Comparison of ENCODE assay signal across 9 cellular contexts in genomic region chr19:3547301-3547731, GRCh38. TPM values are rescaled to one million over a fixed set of nuclear protein-coding genes. Genes with fewer than 3 reads are reported as not detected.
DNase-seq lines count a peak whose midpoint lies in the region; ATAC-seq and TF ChIP-seq lines count a peak whose summit lies in the region.
"Had no signal": no experiment of that assay in that cellular context is flagged by ENCODE, and none has a peak within 500 bp of the region (broad histone marks: within the 10 kb centered on the region; RNA-seq: fewer than 3 reads in every experiment).

No MANE protein-coding gene starts in this region.

- H3K4me1 ChIP-seq in HEK293 (ENCODE audit: control insufficient read depth, insufficient read depth, low read length), result no peaks in the 10 kb centered on the region

- peak; percentile 80 for DNase-seq in AG08396 (ENCODE audit: low spot score)
- DNase-seq in activated naive CD4-positive, alpha-beta T cell treated with anti-CD3 and anti-CD28 coated beads, Interleukin-2, amount 50 U/mL, for 16 hours, result peak; percentile 42
- peak; percentile 30 to 33 for DNase-seq in lung microvascular endothelial cell (ENCODE audit: low read depth in 2 of 2)
- no peak for DNase-seq in middle frontal gyrus (ENCODE audit: extremely low spot score, low spot score)
- DNase-seq in NCI-H1436 (lab: John Stamatoyannopoulos, UW), result no peak
- DNase-seq: OCI-M1 had no signal

- H3K36me3 ChIP-seq in HEK293 (ENCODE audit: control insufficient read depth in 2 of 2, insufficient read depth in 1 of 2, low read length in 2 of 2), result peaks cover 0 to 48% of the 10 kb centered on the region in 2 experiments; a peak in 2 of 3 replicates

- TF ChIP-seq CTCF in HEK293 (tag by site-specific recombination; IDR thresholded peaks at IDR 0.05), result peak; percentile 85

- CTCF ChIA-PET in HEK293 (lab: Yijun Ruan, JAX), result interaction anchor here (0.7 kb wide), 2 partner anchors 45 to 113 kb away, joined by 3 to 4 read pairs; no protein-coding TSS in a partner anchor

- no peak overlapping the region for H3K4me3 ChIP-seq in HEK293 (ENCODE audit: low read depth, low read length)

- ATAC-seq in GM19452 (IDR thresholded peaks at IDR 0.05; ENCODE audit: unreplicated experiment) (no peak), HG03460 (IDR thresholded peaks at IDR 0.05; ENCODE audit: unreplicated experiment) (no peak)

- H3K27ac ChIP-seq in HEK293 (ENCODE audit: extremely low read depth, low read depth, low read length), result no peak overlapping the region

- no peaks in the 10 kb centered on the region for H3K9me3 ChIP-seq in HEK293 (ENCODE audit: control insufficient read depth, insufficient read depth, low read depth, low read length)

- POLR2A ChIA-PET in HEK293 (lab: Yijun Ruan, JAX), result no interaction called here

TF ChIP-seq in HEK293, 187 proteins besides CTCF, POLR2A, EP300 and RAD21 (continues in another document):
- TF ChIP-seq PATZ1 (tag by site-specific recombination; IDR thresholded peaks at IDR 0.05) (0 out of 2 replicates have a peak, but pooled peaks have one; percentile 13), ZSCAN5A (tag by site-specific recombination; IDR thresholded peaks at IDR 0.05) (no peak), ZBTB17 (tag by site-specific recombination; IDR thresholded peaks at IDR 0.05) (peak; percentile 56), ZXDB (tag by site-specific recombination; IDR thresholded peaks at IDR 0.05) (no peak), SCRT1 (tag by site-specific recombination; IDR thresholded peaks at IDR 0.05; ENCODE audit: borderline replicate concordance) (peak; percentile 67; the same call in 1 of the 2 replicates), ZNF335 (tag by site-specific recombination; conservative IDR thresholded peaks at IDR 0.05) (no peak), ZSCAN30 (tag by site-specific recombination; IDR thresholded peaks at IDR 0.05) (no peak), ZNF214 (tag by site-specific recombination; IDR thresholded peaks at IDR 0.05; ENCODE audit: borderline replicate concordance) (no peak), ZNF555 (tag by site-specific recombination; conservative IDR thresholded peaks at IDR 0.05) (no peak), ZBTB26 (tag by site-specific recombination; optimal IDR thresholded peaks at IDR 0.05) (no peak), ZNF221 (tag by site-specific recombination; IDR thresholded peaks at IDR 0.05; ENCODE audit: borderline replicate concordance) (no peak), ZNF580 (tag by site-specific recombination; IDR thresholded peaks at IDR 0.05) (0 out of 2 replicates have a peak, but pooled peaks have one; percentile 29), PRDM10 (tag by site-specific recombination; IDR thresholded peaks at IDR 0.05) (no peak), ZNF114 (tag by site-specific recombination; IDR thresholded peaks at IDR 0.05) (no peak), ZBTB49 (tag by site-specific recombination; IDR thresholded peaks at IDR 0.05; ENCODE audit: low read depth) (no peak), SCRT2 (tag by site-specific recombination; IDR thresholded peaks at IDR 0.05) (peak; percentile 79; the same call in 1 of the 2 replicates), ZNF701 (tag by site-specific recombination; IDR thresholded peaks at IDR 0.05) (no peak)

RNA-seq across cellular contexts. Expression of gene TEKTIP1, which starts 8.3 kb away (rescaled TPM):
- not detected in 2 replicates for total RNA-seq in lung microvascular endothelial cell

RNA-seq across cellular contexts. Expression of gene MFSD12, which starts 10.1 kb away (rescaled TPM):
- 47.5 and 84.7 TPM in 2 replicates for total RNA-seq in lung microvascular endothelial cell

RNA-seq across cellular contexts. Expression of gene HMG20B, which starts 25.4 kb away (rescaled TPM):
- 59.1 and 60.5 TPM in 2 replicates for total RNA-seq in lung microvascular endothelial cell

RNA-seq across cellular contexts. Expression of gene GIPC3, which starts 38.0 kb away (rescaled TPM):
- total RNA-seq in lung microvascular endothelial cell, result 0.20 and 0.65 TPM in 2 replicates

RNA-seq across cellular contexts. Expression of gene FZR1, which starts 41.2 kb away (rescaled TPM):
- 21.1 and 25.2 TPM in 2 replicates for total RNA-seq in lung microvascular endothelial cell

Comparison
In these comparisons a context has a peak if more than half of its experiments do, and no peak if none do; other contexts are left out.
1. DNase-seq: peak in AG08396 (single experiment), activated naive CD4-positive, alpha-beta T cell treated with anti-CD3 and anti-CD28 coated beads, Interleukin-2, amount 50 U/mL, for 16 hours (single experiment) and lung microvascular endothelial cell (2 of 2); none in middle frontal gyrus (single experiment) and NCI-H1436 (single experiment).